8 cellular contexts compared by ENCODE assay signal in genomic region chr6:53793318-53793975, GRCh38. TPM values are rescaled to one million over a fixed set of nuclear protein-coding genes. Genes with fewer than 3 reads are reported as not detected.
DNase-seq lines count a peak whose midpoint lies in the region; ATAC-seq and TF ChIP-seq lines count a peak whose summit lies in the region.

No MANE protein-coding gene starts in this region.

- peak; percentile 63 for DNase-seq in COR-L47 (lab: John Stamatoyannopoulos, UW)
- DNase-seq in GM23248 = peak; percentile 70
- peak; percentile 22 for DNase-seq in NCI-H1417 treated with DMSO at 0.1 percent for 48 hours (lab: John Stamatoyannopoulos, UW)
- DNase-seq in T-helper 2 cell = peak in 4 of 5 experiments; percentile 5 to 72 (median 16)
- no peak for DNase-seq in chondrocyte (ENCODE audit: low spot score)
- peak; percentile 71 to 76 for DNase-seq in left colon
- DNase-seq in stimulated activated CD4-positive, alpha-beta T cell treated with anti-CD3 and anti-CD28 coated beads, Interleukin-4, amount 100 ng/mL, for 1 hour = peak; percentile 35
- DNase-seq in GF-D8 (lab: John Stamatoyannopoulos, UW) = no peak

- peaks cover 5% of the 10 kb centered on the region for H3K36me3 Mint-ChIP-seq in chondrocyte (ENCODE audit: low read depth)

- H2AFZ ChIP-seq in GM23248 = peak overlapping the region; percentile 93

- no peaks in the 10 kb centered on the region for H3K9me2 ChIP-seq in GM23248 (ENCODE audit: insufficient read depth)

- H3K27ac ChIP-seq in GM23248 = peak overlapping the region; percentile 69

- 0 out of 2 replicates have a peak, but pooled peaks cover 3% of the 10 kb centered on the region for H3K79me2 ChIP-seq in GM23248 (ENCODE audit: insufficient read depth)

- peak overlapping the region; percentile 78 for H3K4me2 ChIP-seq in GM23248 (ENCODE audit: unreplicated experiment)

- H3K9me3 Mint-ChIP-seq in chondrocyte (ENCODE audit: low read depth) = peaks cover 11% of the 10 kb centered on the region

- ATAC-seq in left colon = peak; percentile 50

- H4K20me1 ChIP-seq in GM23248 (ENCODE audit: insufficient read depth) = no peaks in the 10 kb centered on the region

- H3F3A ChIP-seq in GM23248 (ENCODE audit: insufficient read depth) = no peaks in the 10 kb centered on the region

- H3K4me3 ChIP-seq in GM23248 = peak overlapping the region; percentile 77

- peak overlapping the region; percentile 99 for H3K4me3 Mint-ChIP-seq in chondrocyte (ENCODE audit: unreplicated experiment)

- H3K4me1 Mint-ChIP-seq in chondrocyte (ENCODE audit: low read depth) = peaks cover 37% of the 10 kb centered on the region

- intact Hi-C loops in left colon (cut with DNase I, micrococcal nuclease) = loop anchor here in 1 of 2 donors (2.0 kb wide), 1 partner anchor 165 kb away; no protein-coding TSS in a partner anchor

- H3K9me3 ChIP-seq in GM23248 (ENCODE audit: low read depth) = no peaks in the 10 kb centered on the region

- H3K9ac ChIP-seq in GM23248 = peak overlapping the region; percentile 84

- H3K27ac Mint-ChIP-seq in chondrocyte (ENCODE audit: unreplicated experiment) = peak overlapping the region; percentile 100

- H3K27me3 Mint-ChIP-seq in chondrocyte (ENCODE audit: low read depth) = no peaks in the 10 kb centered on the region

- WGBS in GM23248 (ENCODE audit: low coverage in 1 of 2, low lambda C conversion rate in 2 of 2, missing lambda C conversion rate in 2 of 2), 2 experiments = 5 to 6% methylated on average over 16 of the region's 16 CpGs

- no peaks in the 10 kb centered on the region for H3K36me3 ChIP-seq in GM23248 (ENCODE audit: low read depth)

- H3K4me1 ChIP-seq in GM23248 (ENCODE audit: insufficient read depth) = peaks cover 9% of the 10 kb centered on the region; the same call in 1 of the 2 replicates

- no peak for TF ChIP-seq CTCF in chondrocyte (IDR thresholded peaks at IDR 0.05)

- in situ Hi-C loops in GM23248 (cut with MboI) = no loop called here

- no peaks in the 10 kb centered on the region for H3K27me3 ChIP-seq in GM23248 (replicated peaks; ENCODE audit: insufficient read depth)

RNA-seq across cellular contexts. Expression of gene LRRC1, which starts 1.4 kb away (rescaled TPM):
- total RNA-seq in GM23248 (2014; rRNA removed; shearing (Covaris generic)) = 1.8 and 5.6 TPM in 2 replicates
- polyA plus RNA-seq in GM23248 (2016; fragmentation: Nextera tagmentation; extraction: Ambion mirVana) = 2.4 and 3.6 TPM in 2 replicates
- total RNA-seq in chondrocyte (10.4 to 14.1 TPM (median 14.0 TPM) in 3 replicates), left colon (10 to 100 TPM; 69.2 to 85.7 TPM)

Comparison
In these comparisons a context has a peak if more than half of its experiments do, and no peak if none do; other contexts are left out.
1. DNase-seq: peak in COR-L47 (single experiment), GM23248 (single experiment), NCI-H1417 treated with DMSO at 0.1 percent for 48 hours (single experiment), T-helper 2 cell (4 of 5), left colon (2 of 2) and stimulated activated CD4-positive, alpha-beta T cell treated with anti-CD3 and anti-CD28 coated beads, Interleukin-4, amount 100 ng/mL, for 1 hour (single experiment); none in chondrocyte (single experiment) and GF-D8 (single experiment).